ENCODE assay signal across 11 cellular contexts in the genomic region with DNA sequence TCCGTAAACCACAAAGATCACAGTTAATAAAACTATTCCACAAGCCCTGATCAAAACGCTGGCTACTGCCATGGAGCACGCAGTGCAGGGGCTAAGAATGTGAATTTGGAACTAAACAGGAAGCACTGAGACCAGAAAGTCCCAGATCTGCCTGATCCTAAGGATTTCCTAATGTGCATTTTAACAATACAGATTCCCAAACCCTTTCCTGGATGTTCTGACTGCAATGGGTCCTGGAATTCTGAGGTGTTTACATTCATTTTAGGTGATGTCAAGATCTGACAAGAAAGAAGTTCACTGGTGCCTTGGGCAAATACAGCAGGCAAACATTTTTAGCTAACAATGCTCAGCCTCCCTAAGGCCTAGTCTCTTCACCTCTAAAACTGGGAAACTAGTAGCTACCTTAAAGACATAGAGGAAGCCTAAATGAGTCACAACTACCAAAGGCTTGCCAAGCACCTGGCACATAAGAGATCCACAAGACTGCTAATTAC. TPM values are rescaled to one million over a fixed set of nuclear protein-coding genes. Genes with fewer than 3 reads are reported as not detected.
DNase-seq lines count a peak whose midpoint lies in the region; ATAC-seq, FAIRE-seq and TF ChIP-seq lines count a peak whose summit lies in the region.
"Had no signal": no experiment of that assay in that cellular context is flagged by ENCODE, and none has a peak within 500 bp of the region (broad histone marks: within the 10 kb centered on the region; RNA-seq: fewer than 3 reads in every experiment).

No MANE protein-coding gene starts in this region.

- WGBS in HepG2 (ENCODE audit: low lambda C conversion rate): 61% methylated on average over 3 of the region's 3 CpGs
- 54 to 67% (median 64%) methylated on average over 3 of the region's 3 CpGs for WGBS in stomach, 5 donors

- H3K9me3 Mint-ChIP-seq in astrocyte (ENCODE audit: unreplicated experiment): peaks cover under 1% of the 10 kb centered on the region

- H4K20me1 ChIP-seq in OCI-LY1 (ENCODE audit: insufficient read depth, low read length) (no peaks in the 10 kb centered on the region), astrocyte (ENCODE audit: insufficient read depth, low read length) (no peaks in the 10 kb centered on the region), HepG2 (ENCODE audit: insufficient read depth, low read length) (no peaks in the 10 kb centered on the region)

- no peak for FAIRE-seq in astrocyte (lab: Jason Lieb, UNC)
- FAIRE-seq in HepG2 (lab: Jason Lieb, UNC): peak; percentile 64

- TF ChIP-seq CTCF in OCI-LY1 (IDR thresholded peaks at IDR 0.05; ENCODE audit: low read length) (no peak), astrocyte (IDR thresholded peaks at IDR 0.05; ENCODE audit: insufficient read depth, low read depth, low read length) (no peak), HepG2 (CRISPR knock-in tag; IDR thresholded peaks at IDR 0.05) (no peak), stomach (IDR thresholded peaks at IDR 0.05) (no peak), GM13976 (IDR thresholded peaks at IDR 0.05; ENCODE audit: borderline replicate concordance, control extremely low read depth, extremely low read depth, insufficient read depth, missing control alignments) (no peak)

- no peak for TF ChIP-seq POLR2A in HepG2 (IDR thresholded peaks at IDR 0.05; ENCODE audit: insufficient read depth in 1 of 2, low read depth in 2 of 2, low read length in 2 of 2)
- TF ChIP-seq POLR2A in stomach (IDR thresholded peaks at IDR 0.05): no peak

- intact Hi-C loops in HepG2 (cut with micrococcal nuclease; ENCODE audit: unreplicated experiment) (no loop called here), stomach (cut with DNase I; ENCODE audit: low total_unique reads) (no loop called here)

- H3K4me1 Mint-ChIP-seq in astrocyte (ENCODE audit: low read depth, unreplicated experiment): peaks cover 20% of the 10 kb centered on the region

- no peaks in the 10 kb centered on the region for H3K9me2 ChIP-seq in OCI-LY1 (ENCODE audit: low read depth, low read length)

- H3K9me3 ChIP-seq in OCI-LY1 (ENCODE audit: low read length): no peaks in the 10 kb centered on the region
- H3K9me3 ChIP-seq in astrocyte (ENCODE audit: insufficient read depth, low read depth, low read length): no peaks in the 10 kb centered on the region
- no peaks in the 10 kb centered on the region for H3K9me3 ChIP-seq in HepG2 (ENCODE audit: low read length)
- no peaks in the 10 kb centered on the region for H3K9me3 ChIP-seq in stomach

- BruUV-seq in HepG2 (replicated peaks; lab: Mats Ljungman, UMichigan): no TSS peak

- H3K4me2 ChIP-seq in OCI-LY1 (ENCODE audit: low read length) (no peak overlapping the region), astrocyte (ENCODE audit: low read length) (no peak overlapping the region), HepG2 (ENCODE audit: low read depth, low read length) (peak overlapping the region; percentile 5; the same call in 1 of the 2 replicates)

- H3K27me3 ChIP-seq in OCI-LY1 (ENCODE audit: insufficient read depth, low read length): no peaks in the 10 kb centered on the region
- H3K27me3 ChIP-seq in astrocyte (ENCODE audit: insufficient read depth, low read length): no peaks in the 10 kb centered on the region
- H3K27me3 ChIP-seq in HepG2 (ENCODE audit: control insufficient read depth in 1 of 2, insufficient read depth in 2 of 2, low read length in 2 of 2): no peaks in the 10 kb centered on the region
- no peaks in the 10 kb centered on the region for H3K27me3 ChIP-seq in stomach

- peaks cover 11% of the 10 kb centered on the region for H3K79me2 ChIP-seq in OCI-LY1 (ENCODE audit: insufficient read depth, low read length)
- H3K79me2 ChIP-seq in astrocyte (ENCODE audit: insufficient read depth, low read length): peaks cover 15% of the 10 kb centered on the region
- H3K79me2 ChIP-seq in HepG2 (ENCODE audit: insufficient read depth, low read length): no peaks in the 10 kb centered on the region

- no peaks in the 10 kb centered on the region for H3F3A ChIP-seq in OCI-LY1 (ENCODE audit: insufficient read depth, low read length)

- peak in 1 of 2 experiments; percentile 49; a peak in 1 of 4 replicates for TF ChIP-seq EP300 in HepG2 (IDR thresholded peaks at IDR 0.05; ENCODE audit: low read depth in 2 of 2, low read length in 2 of 2)
- 0 out of 2 replicates have a peak, but pooled peaks have one; percentile 10 for TF ChIP-seq EP300 in HepG2 (CRISPR knock-in tag; IDR thresholded peaks at IDR 0.05; ENCODE audit: borderline replicate concordance)
- TF ChIP-seq EP300 in stomach (IDR thresholded peaks at IDR 0.05): no peak

- peak; percentile 80 for ATAC-seq in HepG2
- no peak for ATAC-seq in GM21367 (IDR thresholded peaks at IDR 0.05; ENCODE audit: unreplicated experiment)
- ATAC-seq in HG02623 (IDR thresholded peaks at IDR 0.05; ENCODE audit: unreplicated experiment): no peak

- H2AFZ ChIP-seq in OCI-LY1 (ENCODE audit: low read length): no peak overlapping the region
- H2AFZ ChIP-seq in astrocyte (ENCODE audit: low read depth, low read length): peak overlapping the region; percentile 40
- H2AFZ ChIP-seq in HepG2 (ENCODE audit: low read length): peak overlapping the region; percentile 2

- no peaks in the 10 kb centered on the region for H3K27me3 Mint-ChIP-seq in astrocyte (ENCODE audit: low read depth, unreplicated experiment)
- H3K27me3 Mint-ChIP-seq: activated B cell treated with CpG ODN at 0.5 μM for 24 hours had no signal

- DNase-seq in astrocyte (ENCODE audit: low read depth) (peak; percentile 60), HepG2 (ENCODE audit: low spot score) (peak; percentile 84), stomach (no peak), GM13976 (ENCODE audit: low spot score) (no peak)
- DNase-seq: activated B cell treated with CpG ODN at 0.5 μM for 24 hours, NCI-H1417 had no signal

- in situ Hi-C loops in HepG2 (cut with HindIII; ENCODE audit: extremely low pct_ligation_motif_present, low pct_unique_long_range_greater_than_20kb) (no loop called here), GM13976 (cut with MboI; ENCODE audit: low sequenced_read_pairs, unreplicated experiment) (no loop called here)

- CTCF ChIA-PET in HepG2 (lab: Yijun Ruan, JAX; ENCODE audit: low intra/inter-chr PET ratio, low total read pairs): no interaction called here

- H3K4me3 ChIP-seq in OCI-LY1 (ENCODE audit: low read depth, low read length, poor library complexity, severe bottlenecking) (no peak overlapping the region), astrocyte (ENCODE audit: insufficient read depth, low read depth, low read length) (no peak overlapping the region), HepG2 (replicated peaks in 1 of 3; ENCODE audit: insufficient read depth in 1 of 3, low read depth in 2 of 3, low read length in 3 of 3) (no peak overlapping the region), stomach (no peak overlapping the region)
- H3K4me3 ChIP-seq: lung had no signal

- no peak for TF ChIP-seq RAD21 in HepG2 (CRISPR knock-in tag; IDR thresholded peaks at IDR 0.05)

- POLR2A ChIA-PET in HepG2 (lab: Yijun Ruan, JAX): interaction anchor here (0.7 to 2.6 kb wide), 3 partner anchors 11 to 15 kb away, joined by 4 to 13 read pairs (median 4); a partner anchor contains a TSS

- peaks cover 42% of the 10 kb centered on the region for H3K4me1 ChIP-seq in OCI-LY1 (ENCODE audit: insufficient read depth, low read length, severe bottlenecking)
- peaks cover 17% of the 10 kb centered on the region for H3K4me1 ChIP-seq in astrocyte (ENCODE audit: insufficient read depth, low read length)
- peaks cover 50% of the 10 kb centered on the region for H3K4me1 ChIP-seq in HepG2 (ENCODE audit: insufficient read depth, low read length)
- H3K4me1 ChIP-seq in stomach: peaks cover 9 to 85% (median 39%) of the 10 kb centered on the region in 4 donors

- no peak overlapping the region for H3K27ac Mint-ChIP-seq in astrocyte (ENCODE audit: unreplicated experiment)

- H3K36me3 ChIP-seq in OCI-LY1 (ENCODE audit: insufficient read depth, low read length): peaks cover 25% of the 10 kb centered on the region
- H3K36me3 ChIP-seq in astrocyte (ENCODE audit: insufficient read depth, low read length): no peaks in the 10 kb centered on the region
- peaks cover 4 to 16% of the 10 kb centered on the region in 2 experiments; a peak in 4 of 5 replicates for H3K36me3 ChIP-seq in HepG2 (replicated peaks in 1 of 2; ENCODE audit: control insufficient read depth in 1 of 2, insufficient read depth in 2 of 2, low read length in 2 of 2)
- H3K36me3 ChIP-seq in stomach: peaks cover 6 to 26% (median 25%) of the 10 kb centered on the region in 4 donors

- no peak overlapping the region for H3K4me3 Mint-ChIP-seq in astrocyte (ENCODE audit: unreplicated experiment)
- H3K4me3 Mint-ChIP-seq: activated B cell treated with CpG ODN at 0.5 μM for 24 hours had no signal

- H3K27ac ChIP-seq in OCI-LY1 (ENCODE audit: low read depth, low read length, poor library complexity, severe bottlenecking): peak overlapping the region; percentile 20
- peak overlapping the region; percentile 8 for H3K27ac ChIP-seq in astrocyte (ENCODE audit: low read depth, low read length)
- H3K27ac ChIP-seq in HepG2 (ENCODE audit: extremely low read length, insufficient read depth, low read length): peak overlapping the region; percentile 46
- H3K27ac ChIP-seq in stomach: peak overlapping the region in 4 of 5 donors; percentile 73 to 84 (median 80)
- H3K27ac ChIP-seq: HL-60 had no signal

- H3K36me3 Mint-ChIP-seq in astrocyte (ENCODE audit: low read depth, unreplicated experiment): no peaks in the 10 kb centered on the region

- H3K9ac ChIP-seq in OCI-LY1 (ENCODE audit: low read length): no peak overlapping the region
- H3K9ac ChIP-seq in astrocyte (ENCODE audit: low read length): no peak overlapping the region
- peak overlapping the region; percentile 26; the same call in 1 of the 2 replicates for H3K9ac ChIP-seq in HepG2 (ENCODE audit: insufficient read depth, low read depth, low read length)

RNA-seq across cellular contexts. Expression of a gene that starts 10.3 kb away (rescaled TPM):
- total RNA-seq in astrocyte (12.1 and 13.9 TPM in 2 replicates), HepG2 (2016; rRNA removed; fragmentation: Illumina TruSeq; extraction: Trizol) (52.9 and 53.2 TPM in 2 replicates), stomach (100 to 1,000 TPM in 1 of 5 donors, 10 to 100 TPM in 3, 1 to 10 TPM in 1; 9.3 to 120 (median 24.1) TPM)
- 17.2 and 19.5 TPM in 2 replicates for total RNA-seq in HepG2 (2016; cell fraction: cytosol; rRNA removed; fragmentation: Illumina TruSeq; extraction: Trizol; ENCODE audit: low read depth)
- total RNA-seq in HepG2 (2016; cell fraction: insoluble cytoplasmic fraction; rRNA removed; fragmentation: Illumina TruSeq; extraction: Trizol): 55.4 and 56.5 TPM in 2 replicates
- total RNA-seq in HepG2 (2016; cell fraction: membrane; rRNA removed; fragmentation: Illumina TruSeq; extraction: Trizol): 25.5 and 27.7 TPM in 2 replicates
- total RNA-seq in HepG2 (2016; cell fraction: nucleus; rRNA removed; fragmentation: Illumina TruSeq; extraction: Trizol): 28.0 and 30.5 TPM in 2 replicates
- polyA plus RNA-seq in HepG2 (2011; rRNA removed) (42.7 and 43.5 TPM in 2 replicates), stomach (10 to 100 TPM; 53.5 to 67.0 (median 66.0) TPM)
- 43.3 and 48.1 TPM in 2 replicates for polyA plus RNA-seq in HepG2 (2011; cell fraction: cytosol; rRNA removed)
- 9.6 and 20.1 TPM in 2 replicates for polyA plus RNA-seq in HepG2 (2011; cell fraction: nucleus; rRNA removed)
- polyA plus RNA-seq in HepG2 (2012): 63.6 and 69.8 TPM in 2 replicates
- polyA plus RNA-seq in HepG2 (2016; cell fraction: cytosol; fragmentation: Illumina TruSeq; extraction: Trizol; ENCODE audit: low read depth): 16.5 and 23.5 TPM in 2 replicates
- 55.4 and 59.8 TPM in 2 replicates for polyA plus RNA-seq in HepG2 (2016; cell fraction: insoluble cytoplasmic fraction; fragmentation: Illumina TruSeq; extraction: Trizol; ENCODE audit: low read depth)
- polyA plus RNA-seq in HepG2 (2016; cell fraction: membrane; fragmentation: Illumina TruSeq; extraction: Trizol; ENCODE audit: low read depth): 23.1 and 25.4 TPM in 2 replicates
- polyA plus RNA-seq in HepG2 (2016; cell fraction: nucleus; fragmentation: Illumina TruSeq; extraction: Trizol; ENCODE audit: insufficient read depth, low read depth): 58.1 and 59.0 TPM in 2 replicates
- 68.2 and 105 TPM in 2 replicates for polyA minus RNA-seq in HepG2 (2011; rRNA and poly(A)+ RNA removed; ENCODE audit: low replicate concordance)
- polyA minus RNA-seq in HepG2 (2011; cell fraction: cytosol; rRNA and poly(A)+ RNA removed): 19.2 and 19.6 TPM in 2 replicates
- polyA minus RNA-seq in HepG2 (2011; cell fraction: nucleus; rRNA and poly(A)+ RNA removed): 12.1 and 29.7 TPM in 2 replicates

RNA-seq across cellular contexts. Expression of a gene that starts 55.0 kb away (rescaled TPM):
- total RNA-seq in astrocyte (3.4 and 4.3 TPM in 2 replicates), HepG2 (2016; rRNA removed; fragmentation: Illumina TruSeq; extraction: Trizol) (5.2 and 8.6 TPM in 2 replicates), stomach (10 to 100 TPM in 1 of 5 donors, 1 to 10 TPM in 4; 1.4 to 58.3 (median 3.1) TPM)
- total RNA-seq in HepG2 (2016; cell fraction: cytosol; rRNA removed; fragmentation: Illumina TruSeq; extraction: Trizol; ENCODE audit: low read depth): 4.8 and 8.6 TPM in 2 replicates
- 6.8 and 8.9 TPM in 2 replicates for total RNA-seq in HepG2 (2016; cell fraction: insoluble cytoplasmic fraction; rRNA removed; fragmentation: Illumina TruSeq; extraction: Trizol)
- total RNA-seq in HepG2 (2016; cell fraction: membrane; rRNA removed; fragmentation: Illumina TruSeq; extraction: Trizol): 5.4 and 6.5 TPM in 2 replicates
- total RNA-seq in HepG2 (2016; cell fraction: nucleus; rRNA removed; fragmentation: Illumina TruSeq; extraction: Trizol): 10.5 and 11.8 TPM in 2 replicates
- polyA plus RNA-seq in HepG2 (2011; rRNA removed) (3.3 and 4.0 TPM in 2 replicates), stomach (1 to 10 TPM; 2.7 to 3.5 (median 2.7) TPM)
- polyA plus RNA-seq in HepG2 (2011; cell fraction: cytosol; rRNA removed): 1.7 and 1.8 TPM in 2 replicates
- polyA plus RNA-seq in HepG2 (2011; cell fraction: nucleus; rRNA removed): 18.0 and 23.0 TPM in 2 replicates
- 3.3 and 3.7 TPM in 2 replicates for polyA plus RNA-seq in HepG2 (2012)
- polyA plus RNA-seq in HepG2 (2016; cell fraction: cytosol; fragmentation: Illumina TruSeq; extraction: Trizol; ENCODE audit: low read depth): 1.4 and 2.0 TPM in 2 replicates
- polyA plus RNA-seq in HepG2 (2016; cell fraction: insoluble cytoplasmic fraction; fragmentation: Illumina TruSeq; extraction: Trizol; ENCODE audit: low read depth): 8.2 and 9.2 TPM in 2 replicates
- polyA plus RNA-seq in HepG2 (2016; cell fraction: membrane; fragmentation: Illumina TruSeq; extraction: Trizol; ENCODE audit: low read depth): 2.7 and 2.8 TPM in 2 replicates
- polyA plus RNA-seq in HepG2 (2016; cell fraction: nucleus; fragmentation: Illumina TruSeq; extraction: Trizol; ENCODE audit: insufficient read depth, low read depth): 14.1 and 16.6 TPM in 2 replicates
- 8.5 and 15.7 TPM in 2 replicates for polyA minus RNA-seq in HepG2 (2011; rRNA and poly(A)+ RNA removed; ENCODE audit: low replicate concordance)
- 1.7 and 2.4 TPM in 2 replicates for polyA minus RNA-seq in HepG2 (2011; cell fraction: cytosol; rRNA and poly(A)+ RNA removed)
- 13.1 and 14.7 TPM in 2 replicates for polyA minus RNA-seq in HepG2 (2011; cell fraction: nucleus; rRNA and poly(A)+ RNA removed)

RNA-seq across cellular contexts. Expression of a gene that starts 55.5 kb away (rescaled TPM):
- total RNA-seq in astrocyte: 17.5 and 17.6 TPM in 2 replicates
- 7.6 and 15.9 TPM in 2 replicates for total RNA-seq in HepG2 (2016; rRNA removed; fragmentation: Illumina TruSeq; extraction: Trizol)
- 8.0 and 9.2 TPM in 2 replicates for total RNA-seq in HepG2 (2016; cell fraction: cytosol; rRNA removed; fragmentation: Illumina TruSeq; extraction: Trizol; ENCODE audit: low read depth)
- total RNA-seq in HepG2 (2016; cell fraction: insoluble cytoplasmic fraction; rRNA removed; fragmentation: Illumina TruSeq; extraction: Trizol): 6.9 and 15.8 TPM in 2 replicates
- total RNA-seq in HepG2 (2016; cell fraction: membrane; rRNA removed; fragmentation: Illumina TruSeq; extraction: Trizol): 9.4 and 9.6 TPM in 2 replicates
- total RNA-seq in HepG2 (2016; cell fraction: nucleus; rRNA removed; fragmentation: Illumina TruSeq; extraction: Trizol): 16.4 and 21.4 TPM in 2 replicates
- polyA plus RNA-seq in HepG2 (2011; rRNA removed): 49.6 and 60.7 TPM in 2 replicates
- polyA plus RNA-seq in HepG2 (2011; cell fraction: cytosol; rRNA removed): 30.7 and 32.4 TPM in 2 replicates
- polyA plus RNA-seq in HepG2 (2011; cell fraction: nucleus; rRNA removed): 61.1 and 65.1 TPM in 2 replicates
- polyA plus RNA-seq in HepG2 (2012): 13.9 and 22.1 TPM in 2 replicates
- 1.4 and 1.8 TPM in 2 replicates for polyA plus RNA-seq in HepG2 (2016; cell fraction: cytosol; fragmentation: Illumina TruSeq; extraction: Trizol; ENCODE audit: low read depth)
- 6.0 and 8.1 TPM in 2 replicates for polyA plus RNA-seq in HepG2 (2016; cell fraction: insoluble cytoplasmic fraction; fragmentation: Illumina TruSeq; extraction: Trizol; ENCODE audit: low read depth)
- polyA plus RNA-seq in HepG2 (2016; cell fraction: membrane; fragmentation: Illumina TruSeq; extraction: Trizol; ENCODE audit: low read depth): 3.4 and 3.5 TPM in 2 replicates
- 38.0 and 39.0 TPM in 2 replicates for polyA plus RNA-seq in HepG2 (2016; cell fraction: nucleus; fragmentation: Illumina TruSeq; extraction: Trizol; ENCODE audit: insufficient read depth, low read depth)
- polyA minus RNA-seq in HepG2 (2011; rRNA and poly(A)+ RNA removed; ENCODE audit: low replicate concordance): 54.4 and 98.2 TPM in 2 replicates
- polyA minus RNA-seq in HepG2 (2011; cell fraction: cytosol; rRNA and poly(A)+ RNA removed): 19.2 and 23.0 TPM in 2 replicates
- polyA minus RNA-seq in HepG2 (2011; cell fraction: nucleus; rRNA and poly(A)+ RNA removed): 30.3 and 37.8 TPM in 2 replicates
- total RNA-seq in stomach: 100 to 1,000 TPM in 2 of 5 donors, 10 to 100 TPM in 3; 23.9 to 120 (median 55.2) TPM
- 10 to 100 TPM; 17.4 to 55.8 (median 18.9) TPM for polyA plus RNA-seq in stomach

Comparison
In these comparisons a context has a peak if more than half of its experiments do, and no peak if none do; other contexts are left out.
1. H3K27ac ChIP-seq: peak in every context shown above with its lines; median percentile 80 in stomach; 46 in HepG2; 20 in OCI-LY1; 8 in astrocyte.
2. DNase-seq: peak in astrocyte (single experiment) and HepG2 (single experiment); none in stomach (single experiment) and GM13976 (single experiment).